ENCODE assay signal across 1 cellular context in the genomic region with DNA sequence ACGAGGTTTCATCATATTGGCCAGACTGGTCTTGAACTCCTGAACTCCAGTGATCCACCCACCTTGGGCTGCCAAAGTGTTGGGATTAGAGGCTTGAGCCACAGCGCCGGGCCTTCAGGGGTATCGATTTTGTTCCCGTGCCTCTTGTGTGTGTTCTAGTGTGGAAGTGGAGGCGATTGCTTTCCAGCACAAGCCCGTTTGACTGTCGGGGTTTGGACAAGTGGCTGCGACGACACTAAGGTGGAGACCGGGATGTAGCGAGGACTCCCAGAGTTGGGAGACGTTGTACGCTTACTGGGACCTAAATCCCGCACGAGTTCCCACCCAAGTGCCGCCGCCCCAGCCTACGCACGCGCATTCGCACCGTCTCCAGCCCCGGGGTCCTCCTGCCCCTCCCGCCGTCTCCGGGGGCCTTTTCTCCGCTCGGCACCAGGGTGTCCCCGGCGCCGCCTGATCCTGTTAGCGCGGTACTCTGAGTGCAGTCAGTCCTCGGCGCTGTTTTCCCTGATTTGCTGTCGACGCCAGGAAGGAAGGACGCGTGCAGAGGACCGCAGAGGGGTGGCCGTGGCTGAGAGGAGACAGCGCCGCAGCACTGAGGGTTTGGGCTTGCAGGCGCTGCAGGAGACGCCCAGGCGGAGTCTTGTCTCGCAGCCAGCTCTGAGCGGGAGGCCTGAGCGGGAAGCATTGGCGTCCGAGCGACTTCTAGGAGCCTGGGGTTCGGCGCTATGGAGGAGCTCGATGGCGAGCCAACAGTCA.
TF ChIP-seq lines count a peak whose summit lies in the region.

A gene with protein sequence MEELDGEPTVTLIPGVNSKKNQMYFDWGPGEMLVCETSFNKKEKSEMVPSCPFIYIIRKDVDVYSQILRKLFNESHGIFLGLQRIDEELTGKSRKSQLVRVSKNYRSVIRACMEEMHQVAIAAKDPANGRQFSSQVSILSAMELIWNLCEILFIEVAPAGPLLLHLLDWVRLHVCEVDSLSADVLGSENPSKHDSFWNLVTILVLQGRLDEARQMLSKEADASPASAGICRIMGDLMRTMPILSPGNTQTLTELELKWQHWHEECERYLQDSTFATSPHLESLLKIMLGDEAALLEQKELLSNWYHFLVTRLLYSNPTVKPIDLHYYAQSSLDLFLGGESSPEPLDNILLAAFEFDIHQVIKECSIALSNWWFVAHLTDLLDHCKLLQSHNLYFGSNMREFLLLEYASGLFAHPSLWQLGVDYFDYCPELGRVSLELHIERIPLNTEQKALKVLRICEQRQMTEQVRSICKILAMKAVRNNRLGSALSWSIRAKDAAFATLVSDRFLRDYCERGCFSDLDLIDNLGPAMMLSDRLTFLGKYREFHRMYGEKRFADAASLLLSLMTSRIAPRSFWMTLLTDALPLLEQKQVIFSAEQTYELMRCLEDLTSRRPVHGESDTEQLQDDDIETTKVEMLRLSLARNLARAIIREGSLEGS (plus strand): TSS at position 643 of the 756 bp plus-strand sequence. CDS start 83 bp downstream, at position 726.

TF ChIP-seq in K562, 482 proteins besides CTCF, POLR2A, EP300 and RAD21 (continued from another document and continues in another):
- TF ChIP-seq TBP (optimal IDR thresholded peaks at IDR 0.05; ENCODE audit: low read depth, low read length) (no peak), ZNF830 (CRISPR knock-in tag; IDR thresholded peaks at IDR 0.05) (no peak), HLTF (IDR thresholded peaks at IDR 0.05) (0 out of 2 replicates have a peak, but pooled peaks have one; percentile 16), TCF7L2 (IDR thresholded peaks at IDR 0.05; ENCODE audit: low read depth, low read length) (no peak), ZNF644 (tag; IDR thresholded peaks at IDR 0.05; ENCODE audit: low read depth) (no peak), CBX5 (IDR thresholded peaks at IDR 0.05; ENCODE audit: borderline replicate concordance, low read depth) (no peak), CBFA2T3 (IDR thresholded peaks at IDR 0.05) (no peak), YY1 (IDR thresholded peaks at IDR 0.05; ENCODE audit: borderline replicate concordance in 1 of 3, control insufficient read depth in 1 of 3, extremely low read depth in 1 of 3, insufficient read depth in 3 of 3, insufficient read length in 1 of 3, insufficient replicate concordance in 2 of 3, low read depth in 1 of 3, low read length in 2 of 3) (no peak), RHOXF2B (CRISPR knock-in tag; conservative IDR thresholded peaks at IDR 0.05) (no peak), MCM2 (IDR thresholded peaks at IDR 0.05; ENCODE audit: low read depth) (no peak), RBM34 (IDR thresholded peaks at IDR 0.05; ENCODE audit: borderline replicate concordance, insufficient read depth, low read length) (no peak), PCBP2 (IDR thresholded peaks at IDR 0.05; ENCODE audit: low read depth, low read length, poor library complexity, severe bottlenecking) (no peak), HMGN3 (IDR thresholded peaks at IDR 0.05; ENCODE audit: borderline replicate concordance, extremely low read depth, insufficient read length, low read depth, low read length) (no peak), TRIM24 (IDR thresholded peaks at IDR 0.05) (peak in 1 of 2 experiments; percentile 11; a peak in 1 of 4 replicates), PTRF (tag; IDR thresholded peaks at IDR 0.05) (no peak), RBM17 (IDR thresholded peaks at IDR 0.05; ENCODE audit: borderline replicate concordance, low read depth, low read length) (no peak), SMAD4 (CRISPR knock-in tag; conservative IDR thresholded peaks at IDR 0.05) (peak; percentile 92), NFYB (IDR thresholded peaks at IDR 0.05; ENCODE audit: extremely low read depth, insufficient read length) (no peak), OTX1 (CRISPR knock-in tag; IDR thresholded peaks at IDR 0.05) (no peak), FOXM1 (IDR thresholded peaks at IDR 0.05; ENCODE audit: low read depth) (peak; percentile 67), FOXM1 (CRISPR knock-in tag; IDR thresholded peaks at IDR 0.05; ENCODE audit: low read depth) (no peak), ADNP (tag; IDR thresholded peaks at IDR 0.05) (no peak), ZNF57 (CRISPR knock-in tag; IDR thresholded peaks at IDR 0.05) (no peak), NCOA2 (IDR thresholded peaks at IDR 0.05; ENCODE audit: partially characterized antibody in 2 of 2) (peak in 1 of 2 experiments; percentile 100), NELFE (IDR thresholded peaks at IDR 0.05; ENCODE audit: insufficient read depth, insufficient read length) (no peak)
- TF ChIP-seq, protein P1, sequence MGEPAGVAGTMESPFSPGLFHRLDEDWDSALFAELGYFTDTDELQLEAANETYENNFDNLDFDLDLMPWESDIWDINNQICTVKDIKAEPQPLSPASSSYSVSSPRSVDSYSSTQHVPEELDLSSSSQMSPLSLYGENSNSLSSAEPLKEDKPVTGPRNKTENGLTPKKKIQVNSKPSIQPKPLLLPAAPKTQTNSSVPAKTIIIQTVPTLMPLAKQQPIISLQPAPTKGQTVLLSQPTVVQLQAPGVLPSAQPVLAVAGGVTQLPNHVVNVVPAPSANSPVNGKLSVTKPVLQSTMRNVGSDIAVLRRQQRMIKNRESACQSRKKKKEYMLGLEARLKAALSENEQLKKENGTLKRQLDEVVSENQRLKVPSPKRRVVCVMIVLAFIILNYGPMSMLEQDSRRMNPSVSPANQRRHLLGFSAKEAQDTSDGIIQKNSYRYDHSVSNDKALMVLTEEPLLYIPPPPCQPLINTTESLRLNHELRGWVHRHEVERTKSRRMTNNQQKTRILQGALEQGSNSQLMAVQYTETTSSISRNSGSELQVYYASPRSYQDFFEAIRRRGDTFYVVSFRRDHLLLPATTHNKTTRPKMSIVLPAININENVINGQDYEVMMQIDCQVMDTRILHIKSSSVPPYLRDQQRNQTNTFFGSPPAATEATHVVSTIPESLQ (CRISPR knock-in tag; IDR thresholded peaks at IDR 0.05), result peak; percentile 63; the same call in 1 of the 2 replicates
- TF ChIP-seq, protein P2, sequence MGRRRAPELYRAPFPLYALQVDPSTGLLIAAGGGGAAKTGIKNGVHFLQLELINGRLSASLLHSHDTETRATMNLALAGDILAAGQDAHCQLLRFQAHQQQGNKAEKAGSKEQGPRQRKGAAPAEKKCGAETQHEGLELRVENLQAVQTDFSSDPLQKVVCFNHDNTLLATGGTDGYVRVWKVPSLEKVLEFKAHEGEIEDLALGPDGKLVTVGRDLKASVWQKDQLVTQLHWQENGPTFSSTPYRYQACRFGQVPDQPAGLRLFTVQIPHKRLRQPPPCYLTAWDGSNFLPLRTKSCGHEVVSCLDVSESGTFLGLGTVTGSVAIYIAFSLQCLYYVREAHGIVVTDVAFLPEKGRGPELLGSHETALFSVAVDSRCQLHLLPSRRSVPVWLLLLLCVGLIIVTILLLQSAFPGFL (CRISPR knock-in tag; IDR thresholded peaks at IDR 0.05), result no peak
- TF ChIP-seq, protein P3, sequence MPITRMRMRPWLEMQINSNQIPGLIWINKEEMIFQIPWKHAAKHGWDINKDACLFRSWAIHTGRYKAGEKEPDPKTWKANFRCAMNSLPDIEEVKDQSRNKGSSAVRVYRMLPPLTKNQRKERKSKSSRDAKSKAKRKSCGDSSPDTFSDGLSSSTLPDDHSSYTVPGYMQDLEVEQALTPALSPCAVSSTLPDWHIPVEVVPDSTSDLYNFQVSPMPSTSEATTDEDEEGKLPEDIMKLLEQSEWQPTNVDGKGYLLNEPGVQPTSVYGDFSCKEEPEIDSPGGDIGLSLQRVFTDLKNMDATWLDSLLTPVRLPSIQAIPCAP (CRISPR knock-in tag; IDR thresholded peaks at IDR 0.05; ENCODE audit: borderline replicate concordance), result no peak
- TF ChIP-seq, protein P4, sequence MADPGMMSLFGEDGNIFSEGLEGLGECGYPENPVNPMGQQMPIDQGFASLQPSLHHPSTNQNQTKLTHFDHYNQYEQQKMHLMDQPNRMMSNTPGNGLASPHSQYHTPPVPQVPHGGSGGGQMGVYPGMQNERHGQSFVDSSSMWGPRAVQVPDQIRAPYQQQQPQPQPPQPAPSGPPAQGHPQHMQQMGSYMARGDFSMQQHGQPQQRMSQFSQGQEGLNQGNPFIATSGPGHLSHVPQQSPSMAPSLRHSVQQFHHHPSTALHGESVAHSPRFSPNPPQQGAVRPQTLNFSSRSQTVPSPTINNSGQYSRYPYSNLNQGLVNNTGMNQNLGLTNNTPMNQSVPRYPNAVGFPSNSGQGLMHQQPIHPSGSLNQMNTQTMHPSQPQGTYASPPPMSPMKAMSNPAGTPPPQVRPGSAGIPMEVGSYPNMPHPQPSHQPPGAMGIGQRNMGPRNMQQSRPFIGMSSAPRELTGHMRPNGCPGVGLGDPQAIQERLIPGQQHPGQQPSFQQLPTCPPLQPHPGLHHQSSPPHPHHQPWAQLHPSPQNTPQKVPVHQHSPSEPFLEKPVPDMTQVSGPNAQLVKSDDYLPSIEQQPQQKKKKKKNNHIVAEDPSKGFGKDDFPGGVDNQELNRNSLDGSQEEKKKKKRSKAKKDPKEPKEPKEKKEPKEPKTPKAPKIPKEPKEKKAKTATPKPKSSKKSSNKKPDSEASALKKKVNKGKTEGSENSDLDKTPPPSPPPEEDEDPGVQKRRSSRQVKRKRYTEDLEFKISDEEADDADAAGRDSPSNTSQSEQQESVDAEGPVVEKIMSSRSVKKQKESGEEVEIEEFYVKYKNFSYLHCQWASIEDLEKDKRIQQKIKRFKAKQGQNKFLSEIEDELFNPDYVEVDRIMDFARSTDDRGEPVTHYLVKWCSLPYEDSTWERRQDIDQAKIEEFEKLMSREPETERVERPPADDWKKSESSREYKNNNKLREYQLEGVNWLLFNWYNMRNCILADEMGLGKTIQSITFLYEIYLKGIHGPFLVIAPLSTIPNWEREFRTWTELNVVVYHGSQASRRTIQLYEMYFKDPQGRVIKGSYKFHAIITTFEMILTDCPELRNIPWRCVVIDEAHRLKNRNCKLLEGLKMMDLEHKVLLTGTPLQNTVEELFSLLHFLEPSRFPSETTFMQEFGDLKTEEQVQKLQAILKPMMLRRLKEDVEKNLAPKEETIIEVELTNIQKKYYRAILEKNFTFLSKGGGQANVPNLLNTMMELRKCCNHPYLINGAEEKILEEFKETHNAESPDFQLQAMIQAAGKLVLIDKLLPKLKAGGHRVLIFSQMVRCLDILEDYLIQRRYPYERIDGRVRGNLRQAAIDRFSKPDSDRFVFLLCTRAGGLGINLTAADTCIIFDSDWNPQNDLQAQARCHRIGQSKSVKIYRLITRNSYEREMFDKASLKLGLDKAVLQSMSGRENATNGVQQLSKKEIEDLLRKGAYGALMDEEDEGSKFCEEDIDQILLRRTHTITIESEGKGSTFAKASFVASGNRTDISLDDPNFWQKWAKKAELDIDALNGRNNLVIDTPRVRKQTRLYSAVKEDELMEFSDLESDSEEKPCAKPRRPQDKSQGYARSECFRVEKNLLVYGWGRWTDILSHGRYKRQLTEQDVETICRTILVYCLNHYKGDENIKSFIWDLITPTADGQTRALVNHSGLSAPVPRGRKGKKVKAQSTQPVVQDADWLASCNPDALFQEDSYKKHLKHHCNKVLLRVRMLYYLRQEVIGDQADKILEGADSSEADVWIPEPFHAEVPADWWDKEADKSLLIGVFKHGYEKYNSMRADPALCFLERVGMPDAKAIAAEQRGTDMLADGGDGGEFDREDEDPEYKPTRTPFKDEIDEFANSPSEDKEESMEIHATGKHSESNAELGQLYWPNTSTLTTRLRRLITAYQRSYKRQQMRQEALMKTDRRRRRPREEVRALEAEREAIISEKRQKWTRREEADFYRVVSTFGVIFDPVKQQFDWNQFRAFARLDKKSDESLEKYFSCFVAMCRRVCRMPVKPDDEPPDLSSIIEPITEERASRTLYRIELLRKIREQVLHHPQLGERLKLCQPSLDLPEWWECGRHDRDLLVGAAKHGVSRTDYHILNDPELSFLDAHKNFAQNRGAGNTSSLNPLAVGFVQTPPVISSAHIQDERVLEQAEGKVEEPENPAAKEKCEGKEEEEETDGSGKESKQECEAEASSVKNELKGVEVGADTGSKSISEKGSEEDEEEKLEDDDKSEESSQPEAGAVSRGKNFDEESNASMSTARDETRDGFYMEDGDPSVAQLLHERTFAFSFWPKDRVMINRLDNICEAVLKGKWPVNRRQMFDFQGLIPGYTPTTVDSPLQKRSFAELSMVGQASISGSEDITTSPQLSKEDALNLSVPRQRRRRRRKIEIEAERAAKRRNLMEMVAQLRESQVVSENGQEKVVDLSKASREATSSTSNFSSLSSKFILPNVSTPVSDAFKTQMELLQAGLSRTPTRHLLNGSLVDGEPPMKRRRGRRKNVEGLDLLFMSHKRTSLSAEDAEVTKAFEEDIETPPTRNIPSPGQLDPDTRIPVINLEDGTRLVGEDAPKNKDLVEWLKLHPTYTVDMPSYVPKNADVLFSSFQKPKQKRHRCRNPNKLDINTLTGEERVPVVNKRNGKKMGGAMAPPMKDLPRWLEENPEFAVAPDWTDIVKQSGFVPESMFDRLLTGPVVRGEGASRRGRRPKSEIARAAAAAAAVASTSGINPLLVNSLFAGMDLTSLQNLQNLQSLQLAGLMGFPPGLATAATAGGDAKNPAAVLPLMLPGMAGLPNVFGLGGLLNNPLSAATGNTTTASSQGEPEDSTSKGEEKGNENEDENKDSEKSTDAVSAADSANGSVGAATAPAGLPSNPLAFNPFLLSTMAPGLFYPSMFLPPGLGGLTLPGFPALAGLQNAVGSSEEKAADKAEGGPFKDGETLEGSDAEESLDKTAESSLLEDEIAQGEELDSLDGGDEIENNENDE (IDR thresholded peaks at IDR 0.05; ENCODE audit: low read depth, low read length), result no peak
- TF ChIP-seq, protein P5, sequence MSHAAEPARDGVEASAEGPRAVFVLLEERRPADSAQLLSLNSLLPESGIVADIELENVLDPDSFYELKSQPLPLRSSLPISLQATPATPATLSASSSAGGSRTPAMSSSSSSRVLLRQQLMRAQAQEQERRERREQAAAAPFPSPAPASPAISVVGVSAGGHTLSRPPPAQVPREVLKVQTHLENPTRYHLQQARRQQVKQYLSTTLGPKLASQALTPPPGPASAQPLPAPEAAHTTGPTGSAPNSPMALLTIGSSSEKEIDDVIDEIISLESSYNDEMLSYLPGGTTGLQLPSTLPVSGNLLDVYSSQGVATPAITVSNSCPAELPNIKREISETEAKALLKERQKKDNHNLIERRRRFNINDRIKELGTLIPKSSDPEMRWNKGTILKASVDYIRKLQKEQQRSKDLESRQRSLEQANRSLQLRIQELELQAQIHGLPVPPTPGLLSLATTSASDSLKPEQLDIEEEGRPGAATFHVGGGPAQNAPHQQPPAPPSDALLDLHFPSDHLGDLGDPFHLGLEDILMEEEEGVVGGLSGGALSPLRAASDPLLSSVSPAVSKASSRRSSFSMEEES (CRISPR knock-in tag; IDR thresholded peaks at IDR 0.05), result no peak
- TF ChIP-seq, protein P6, sequence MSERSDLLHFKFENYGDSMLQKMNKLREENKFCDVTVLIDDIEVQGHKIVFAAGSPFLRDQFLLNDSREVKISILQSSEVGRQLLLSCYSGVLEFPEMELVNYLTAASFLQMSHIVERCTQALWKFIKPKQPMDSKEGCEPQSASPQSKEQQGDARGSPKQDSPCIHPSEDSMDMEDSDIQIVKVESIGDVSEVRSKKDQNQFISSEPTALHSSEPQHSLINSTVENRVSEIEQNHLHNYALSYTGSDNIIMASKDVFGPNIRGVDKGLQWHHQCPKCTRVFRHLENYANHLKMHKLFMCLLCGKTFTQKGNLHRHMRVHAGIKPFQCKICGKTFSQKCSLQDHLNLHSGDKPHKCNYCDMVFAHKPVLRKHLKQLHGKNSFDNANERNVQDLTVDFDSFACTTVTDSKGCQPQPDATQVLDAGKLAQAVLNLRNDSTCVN (CRISPR knock-in tag; IDR thresholded peaks at IDR 0.05), result no peak
- TF ChIP-seq, protein P7, sequence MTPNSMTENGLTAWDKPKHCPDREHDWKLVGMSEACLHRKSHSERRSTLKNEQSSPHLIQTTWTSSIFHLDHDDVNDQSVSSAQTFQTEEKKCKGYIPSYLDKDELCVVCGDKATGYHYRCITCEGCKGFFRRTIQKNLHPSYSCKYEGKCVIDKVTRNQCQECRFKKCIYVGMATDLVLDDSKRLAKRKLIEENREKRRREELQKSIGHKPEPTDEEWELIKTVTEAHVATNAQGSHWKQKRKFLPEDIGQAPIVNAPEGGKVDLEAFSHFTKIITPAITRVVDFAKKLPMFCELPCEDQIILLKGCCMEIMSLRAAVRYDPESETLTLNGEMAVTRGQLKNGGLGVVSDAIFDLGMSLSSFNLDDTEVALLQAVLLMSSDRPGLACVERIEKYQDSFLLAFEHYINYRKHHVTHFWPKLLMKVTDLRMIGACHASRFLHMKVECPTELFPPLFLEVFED (CRISPR knock-in tag; conservative IDR thresholded peaks at IDR 0.05), result 0 out of 2 replicates have a peak, but pooled peaks have one; percentile 28
